In genomic region chr21:36412916-36413315, GRCh38 we compare ENCODE assay signal across 35 cellular contexts.
"Had no signal": no experiment of that assay in that cellular context is flagged by ENCODE, and none has a peak within 500 bp of the region (broad histone marks: within the 10 kb centered on the region; RNA-seq: fewer than 3 reads in every experiment).

No MANE protein-coding gene starts in this region.

- H3K27ac Mint-ChIP-seq: activated B cell treated with CpG ODN at 0.5 μM for 24 hours; activated CD4-positive, alpha-beta memory T cell treated with anti-CD3 and anti-CD28 coated beads for 36 hours; activated CD4-positive, alpha-beta T cell treated with anti-CD3 and anti-CD28 coated beads, Interleukin-2, amount 10 ng/mL, durations not matched to agents 24 days and 14 days; activated CD8-positive, alpha-beta T cell treated with anti-CD3 and anti-CD28 coated beads for 36 hours; activated naive CD4-positive, alpha-beta T cell treated with anti-CD3 and anti-CD28 coated beads for 36 hours; activated naive CD8-positive, alpha-beta T cell treated with anti-CD3 and anti-CD28 coated beads for 36 hours; activated T-cell treated with anti-CD3 and anti-CD28 coated beads, Interleukin-2, amount 50 U/mL, for 72 hours; activated T-helper 1 cell treated with anti-CD3 and anti-CD28 coated beads, Interleukin-12 subunit alpha, Interleukin-12 subunit beta, Interleukin-2, Interleukin-4 antibody, amounts not matched to agents 30 ng/mL and 10 ng/mL and 1 ng/mL, durations not matched to agents 14 hours and 24 hours and 36 hours; activated T-helper 17 cell treated with anti-CD3 and anti-CD28 coated beads, Interleukin-2, amount 50 U/mL, for 72 hours; T-helper 1 cell treated with Interleukin-12 subunit alpha and Interleukin-12 subunit beta and Interleukin-4 antibody, amounts not matched to agents 30 μg/mL and 1 μg/mL, for 36 hours; T-helper 2 cell treated with Interferon-gamma antibody and Interleukin-4, amounts not matched to agents 5 μg/mL and 100 μg/mL, for 36 hours had no signal

- H3K27me3 ChIP-seq: adrenal gland, body of pancreas, brain microvascular endothelial cell, breast epithelium had no signal

- H3K9me3 ChIP-seq: adrenal gland, body of pancreas, breast epithelium had no signal

- H3K27me3 Mint-ChIP-seq: activated B cell treated with CpG ODN at 0.5 μM for 24 hours; activated CD4-positive, alpha-beta memory T cell treated with anti-CD3 and anti-CD28 coated beads for 36 hours; activated CD4-positive, alpha-beta T cell treated with anti-CD3 and anti-CD28 coated beads, Interleukin-2, amount 10 ng/mL, durations not matched to agents 24 days and 14 days; activated CD8-positive, alpha-beta T cell treated with anti-CD3 and anti-CD28 coated beads for 36 hours; activated naive CD8-positive, alpha-beta T cell treated with anti-CD3 and anti-CD28 coated beads for 36 hours; activated T-helper 17 cell treated with anti-CD3 and anti-CD28 coated beads, Interleukin-2, amount 50 U/mL, for 72 hours had no signal

- H3K4me3 Mint-ChIP-seq: activated B cell treated with CpG ODN at 0.5 μM for 24 hours; activated CD4-positive, alpha-beta memory T cell treated with anti-CD3 and anti-CD28 coated beads for 36 hours; activated CD4-positive, alpha-beta T cell treated with anti-CD3 and anti-CD28 coated beads, Interleukin-2, amount 10 ng/mL, durations not matched to agents 24 days and 14 days; activated CD8-positive, alpha-beta T cell treated with anti-CD3 and anti-CD28 coated beads for 36 hours; activated naive CD4-positive, alpha-beta T cell treated with anti-CD3 and anti-CD28 coated beads for 36 hours; activated naive CD8-positive, alpha-beta T cell treated with anti-CD3 and anti-CD28 coated beads for 36 hours; activated T-cell treated with anti-CD3 and anti-CD28 coated beads, Interleukin-2, amount 50 U/mL, for 4 hours; activated T-cell treated with anti-CD3 and anti-CD28 coated beads, Interleukin-2, amount 50 U/mL, for 72 hours; activated T-helper 1 cell treated with anti-CD3 and anti-CD28 coated beads, Interleukin-12 subunit alpha, Interleukin-12 subunit beta, Interleukin-2, Interleukin-4 antibody, amounts not matched to agents 30 ng/mL and 10 ng/mL and 1 ng/mL, durations not matched to agents 14 hours and 24 hours and 36 hours; activated T-helper 17 cell treated with anti-CD3 and anti-CD28 coated beads, Interleukin-2, amount 50 U/mL, for 72 hours; T-helper 1 cell treated with Interleukin-12 subunit alpha and Interleukin-12 subunit beta and Interleukin-4 antibody, amounts not matched to agents 30 μg/mL and 1 μg/mL, for 36 hours; T-helper 2 cell treated with Interferon-gamma antibody and Interleukin-4, amounts not matched to agents 5 μg/mL and 100 μg/mL, for 36 hours had no signal

- H3K4me1 ChIP-seq: adrenal gland, body of pancreas, breast epithelium had no signal

- H3K36me3 ChIP-seq: adrenal gland, brain microvascular endothelial cell, breast epithelium had no signal

- H3K27ac ChIP-seq: adrenal gland, body of pancreas, brain microvascular endothelial cell, breast epithelium, VCaP had no signal

- ATAC-seq: activated CD8-positive, alpha-beta T cell treated with anti-CD3 and anti-CD28 coated beads for 36 hours; activated naive CD4-positive, alpha-beta T cell treated with anti-CD3 and anti-CD28 coated beads, Interleukin-2, amount 50 U/mL, for 72 hours; activated T-cell treated with anti-CD3 and anti-CD28 coated beads, Interleukin-2, amount 50 U/mL, for 4 hours; activated T-cell treated with anti-CD3 and anti-CD28 coated beads, Interleukin-2, amount 50 U/mL, for 72 hours; activated T-helper 17 cell treated with anti-CD3 and anti-CD28 coated beads, Interleukin-2, amount 50 U/mL, for 72 hours; body of pancreas had no signal

- DNase-seq: activated B cell treated with CpG ODN at 0.5 μM for 24 hours; activated CD4-positive, alpha-beta memory T cell treated with anti-CD3 and anti-CD28 coated beads for 36 hours; activated CD4-positive, alpha-beta T cell treated with anti-CD3 and anti-CD28 coated beads for 4 hours; activated CD4-positive, alpha-beta T cell treated with anti-CD3 and anti-CD28 coated beads, Interleukin-2, amount 10 ng/mL, durations not matched to agents 24 days and 14 days; activated CD4-positive, alpha-beta T cell treated with anti-CD3 and anti-CD28 coated beads, Interleukin-2, amount 50 U/mL, for 1 hour; activated CD4-positive, alpha-beta T cell treated with anti-CD3 and anti-CD28 coated beads, Interleukin-2, amount 50 U/mL, for 4 hours; activated CD4-positive, CD25-positive, alpha-beta regulatory T cell treated with anti-CD3 and anti-CD28 coated beads, Interleukin-2, amount 50 U/mL, for 72 hours; activated CD8-positive, alpha-beta memory T cell treated with anti-CD3 and anti-CD28 coated beads, Interleukin-2, amount 50 U/mL, for 4 hours; activated CD8-positive, alpha-beta T cell treated with anti-CD3 and anti-CD28 coated beads for 36 hours; activated effector memory CD4-positive, alpha-beta T cell treated with anti-CD3 and anti-CD28 coated beads, Interleukin-2, amount 50 U/mL, for 16 hours; activated gamma-delta T cell treated with Interleukin-2 at 50 U/mL for 16 hours; activated naive CD4-positive, alpha-beta T cell; activated naive CD4-positive, alpha-beta T cell treated with anti-CD3 and anti-CD28 coated beads for 36 hours; activated naive CD8-positive, alpha-beta T cell treated with anti-CD3 and anti-CD28 coated beads for 36 hours; activated T-cell treated with anti-CD3 and anti-CD28 coated beads for 4 hours; activated T-cell treated with anti-CD3 and anti-CD28 coated beads, Interleukin-2, amount 50 U/mL, for 1 hour; activated T-cell treated with anti-CD3 and anti-CD28 coated beads, Interleukin-2, amount 50 U/mL, for 4 hours; activated T-cell treated with anti-CD3 and anti-CD28 coated beads, Interleukin-2, amount 50 U/mL, for 72 hours; adrenal gland; amniotic stem cell; body of pancreas; brain microvascular endothelial cell; central memory CD4-positive, alpha-beta T cell; T-helper 1 cell; T-helper 2 cell; T-helper 9 cell had no signal

- H3K9me3 Mint-ChIP-seq: activated B cell treated with CpG ODN at 0.5 μM for 24 hours; activated CD4-positive, alpha-beta memory T cell treated with anti-CD3 and anti-CD28 coated beads for 36 hours; activated CD4-positive, alpha-beta T cell treated with anti-CD3 and anti-CD28 coated beads, Interleukin-2, amount 10 ng/mL, durations not matched to agents 24 days and 14 days; activated CD8-positive, alpha-beta T cell treated with anti-CD3 and anti-CD28 coated beads for 36 hours; activated naive CD4-positive, alpha-beta T cell treated with anti-CD3 and anti-CD28 coated beads for 36 hours; activated naive CD4-positive, alpha-beta T cell treated with anti-CD3 and anti-CD28 coated beads, Interleukin-2, amount 50 U/mL, for 72 hours; activated naive CD8-positive, alpha-beta T cell treated with anti-CD3 and anti-CD28 coated beads for 36 hours; activated T-cell treated with anti-CD3 and anti-CD28 coated beads, Interleukin-2, amount 50 U/mL, for 4 hours; activated T-cell treated with anti-CD3 and anti-CD28 coated beads, Interleukin-2, amount 50 U/mL, for 72 hours; activated T-helper 1 cell treated with anti-CD3 and anti-CD28 coated beads, Interleukin-12 subunit alpha, Interleukin-12 subunit beta, Interleukin-2, Interleukin-4 antibody, amounts not matched to agents 30 ng/mL and 10 ng/mL and 1 ng/mL, durations not matched to agents 14 hours and 24 hours and 36 hours; activated T-helper 17 cell treated with anti-CD3 and anti-CD28 coated beads, Interleukin-2, amount 50 U/mL, for 72 hours; T-helper 1 cell treated with Interleukin-12 subunit alpha and Interleukin-12 subunit beta and Interleukin-4 antibody, amounts not matched to agents 30 μg/mL and 1 μg/mL, for 36 hours; T-helper 2 cell treated with Interferon-gamma antibody and Interleukin-4, amounts not matched to agents 5 μg/mL and 100 μg/mL, for 36 hours had no signal

- H3K4me1 Mint-ChIP-seq: activated B cell treated with CpG ODN at 0.5 μM for 24 hours; activated CD4-positive, alpha-beta T cell treated with anti-CD3 and anti-CD28 coated beads, Interleukin-2, amount 10 ng/mL, durations not matched to agents 24 days and 14 days; activated naive CD8-positive, alpha-beta T cell treated with anti-CD3 and anti-CD28 coated beads for 36 hours; activated T-helper 17 cell treated with anti-CD3 and anti-CD28 coated beads, Interleukin-2, amount 50 U/mL, for 72 hours had no signal

- FAIRE-seq: astrocyte, TTC549 had no signal

- H3K4me3 ChIP-seq: adrenal gland, body of pancreas, breast epithelium had no signal
